In genomic region chr19:51903192-51903591, GRCh38 we compare ENCODE assay signal across 11 cellular contexts. TPM values are rescaled to one million over a fixed set of nuclear protein-coding genes. Genes with fewer than 3 reads are reported as not detected.
DNase-seq lines count a peak whose midpoint lies in the region; ATAC-seq and TF ChIP-seq lines count a peak whose summit lies in the region.
"Had no signal": no experiment of that assay in that cellular context is flagged by ENCODE, and none has a peak within 500 bp of the region (broad histone marks: within the 10 kb centered on the region; RNA-seq: fewer than 3 reads in every experiment).

No MANE protein-coding gene starts in this region.

- H3K4me1 Mint-ChIP-seq in CD4-positive, CD25-positive, alpha-beta regulatory T cell, result peaks cover 6 to 23% (median 17%) of the 10 kb centered on the region in 4 donors
- H3K4me1 Mint-ChIP-seq in endodermal cell, result peaks cover 16% of the 10 kb centered on the region
- peaks cover 5% of the 10 kb centered on the region for H3K4me1 Mint-ChIP-seq in neural progenitor cell

- TF ChIP-seq EP300 in gastroesophageal sphincter (IDR thresholded peaks at IDR 0.05), result no peak

- no peak for DNase-seq in CD4-positive, CD25-positive, alpha-beta regulatory T cell
- no peak for DNase-seq in NT2/D1 (ENCODE audit: low read depth, low spot score)
- no peak for DNase-seq in endodermal cell
- no peak for DNase-seq in neural progenitor cell (ENCODE audit: low spot score)
- no peak for DNase-seq in NCI-H524 treated with DMSO at 0.1 percent for 48 hours (lab: John Stamatoyannopoulos, UW)
- no peak for DNase-seq in glomerular visceral epithelial cell (ENCODE audit: extremely low spot score)
- no peak for DNase-seq in upper lobe of right lung
- DNase-seq: activated CD4-positive, alpha-beta T cell treated with anti-CD3 and anti-CD28 coated beads for 1 hour; stimulated activated CD4-positive, alpha-beta T cell treated with anti-CD3 and anti-CD28 coated beads, Interleukin-4, amount 100 ng/mL, for 4 hours had no signal

- H4K20me1 ChIP-seq in neural progenitor cell (ENCODE audit: low read depth), result no peaks in the 10 kb centered on the region

- peak overlapping the region in 1 of 3 donors; percentile 31 for H3K27ac Mint-ChIP-seq in CD4-positive, CD25-positive, alpha-beta regulatory T cell
- peak overlapping the region; percentile 61 for H3K27ac Mint-ChIP-seq in endodermal cell
- H3K27ac Mint-ChIP-seq in neural progenitor cell, result no peak overlapping the region

- no peak for ATAC-seq in CD4-positive, CD25-positive, alpha-beta regulatory T cell (ENCODE audit: low read depth in 2 of 2)
- ATAC-seq in gastroesophageal sphincter (no peak), upper lobe of right lung (no peak)

- peak overlapping the region; percentile 64 to 99 (median 97) for H3K4me3 Mint-ChIP-seq in CD4-positive, CD25-positive, alpha-beta regulatory T cell
- H3K4me3 Mint-ChIP-seq in endodermal cell (peak overlapping the region; percentile 98), neural progenitor cell (peak overlapping the region; percentile 100)

- H3K4me1 ChIP-seq in CD4-positive, CD25-positive, alpha-beta regulatory T cell (ENCODE audit: control insufficient read depth, insufficient read depth, low read length, poor library complexity, severe bottlenecking), result peaks cover 14% of the 10 kb centered on the region
- H3K4me1 ChIP-seq in NT2/D1 (ENCODE audit: insufficient read depth, insufficient read length), result no peaks in the 10 kb centered on the region
- peaks cover 6% of the 10 kb centered on the region for H3K4me1 ChIP-seq in endodermal cell (ENCODE audit: control insufficient read depth, insufficient read depth, low read length)
- peaks cover 7% of the 10 kb centered on the region for H3K4me1 ChIP-seq in neural progenitor cell
- H3K4me1 ChIP-seq in gastroesophageal sphincter, result peaks cover 0 to 16% (median 0%) of the 10 kb centered on the region in 3 donors
- H3K4me1 ChIP-seq in upper lobe of right lung, result peaks cover 13% of the 10 kb centered on the region

- H3K9ac ChIP-seq in NT2/D1 (ENCODE audit: insufficient read length, low read depth) (no peak overlapping the region), endodermal cell (ENCODE audit: extremely low read depth, low read length, poor library complexity, severe bottlenecking) (peak overlapping the region; percentile 98), neural progenitor cell (no peak overlapping the region)
- H3K9ac ChIP-seq: KMS-11 had no signal

- H3K79me2 ChIP-seq in neural progenitor cell (ENCODE audit: low read depth), result peaks cover 67% of the 10 kb centered on the region

- WGBS in endodermal cell (ENCODE audit: insufficient coverage in 1 of 2, insufficient read length in 1 of 2), 2 experiments, result 77 to 82% methylated on average over 3 to 8 of the region's 8 CpGs
- 51 to 67% methylated on average over 5 of the region's 8 CpGs for WGBS in gastroesophageal sphincter (ENCODE audit: low coverage in 1 of 2), 2 donors

- H3K27me3 ChIP-seq in CD4-positive, CD25-positive, alpha-beta regulatory T cell (ENCODE audit: control insufficient read depth, insufficient read depth, low read length), result no peaks in the 10 kb centered on the region
- H3K27me3 ChIP-seq in NT2/D1 (ENCODE audit: insufficient read depth, insufficient read length) (no peaks in the 10 kb centered on the region), endodermal cell (ENCODE audit: control insufficient read depth, insufficient read depth, low read length, poor library complexity, severe bottlenecking) (no peaks in the 10 kb centered on the region), neural progenitor cell (peaks cover 11% of the 10 kb centered on the region), gastroesophageal sphincter (peaks cover 22% of the 10 kb centered on the region), upper lobe of right lung (peaks cover 15% of the 10 kb centered on the region)

- peaks cover 9 to 68% (median 23%) of the 10 kb centered on the region in 7 donors for H3K9me3 Mint-ChIP-seq in CD4-positive, CD25-positive, alpha-beta regulatory T cell
- H3K9me3 Mint-ChIP-seq in endodermal cell, result peaks cover 97% of the 10 kb centered on the region
- H3K9me3 Mint-ChIP-seq in neural progenitor cell, result peaks cover 83% of the 10 kb centered on the region

- H3K36me3 ChIP-seq in CD4-positive, CD25-positive, alpha-beta regulatory T cell (ENCODE audit: control insufficient read depth, insufficient read depth, low read length), result peaks cover 38% of the 10 kb centered on the region
- H3K36me3 ChIP-seq in NT2/D1 (ENCODE audit: insufficient read depth, insufficient read length, low read length), result peaks cover 51% of the 10 kb centered on the region
- peaks cover 47% of the 10 kb centered on the region for H3K36me3 ChIP-seq in endodermal cell (ENCODE audit: control insufficient read depth, insufficient read depth, low read length)
- peaks cover 41% of the 10 kb centered on the region for H3K36me3 ChIP-seq in neural progenitor cell
- H3K36me3 ChIP-seq in gastroesophageal sphincter, result peaks cover 7 to 41% of the 10 kb centered on the region in 2 donors
- peaks cover 20% of the 10 kb centered on the region for H3K36me3 ChIP-seq in upper lobe of right lung

- H3K9me3 ChIP-seq in CD4-positive, CD25-positive, alpha-beta regulatory T cell (ENCODE audit: control insufficient read depth in 2 of 2, low read length in 2 of 2), result peaks cover 53 to 63% of the 10 kb centered on the region in 2 experiments
- H3K9me3 ChIP-seq in NT2/D1 (ENCODE audit: insufficient read depth, low read length), result peaks cover 65% of the 10 kb centered on the region
- H3K9me3 ChIP-seq in endodermal cell (ENCODE audit: control insufficient read depth, low read length), result peaks cover 86% of the 10 kb centered on the region
- H3K9me3 ChIP-seq in neural progenitor cell (ENCODE audit: low read depth), result peaks cover 27% of the 10 kb centered on the region
- peaks cover 0 to 30% (median 0%) of the 10 kb centered on the region in 3 donors for H3K9me3 ChIP-seq in gastroesophageal sphincter
- H3K9me3 ChIP-seq in upper lobe of right lung, result peaks cover 27% of the 10 kb centered on the region

- TF ChIP-seq POLR2A in gastroesophageal sphincter (IDR thresholded peaks at IDR 0.05), result no peak

- intact Hi-C loops in upper lobe of right lung (cut with DNase I), result no loop called here

- H3F3A ChIP-seq in neural progenitor cell (ENCODE audit: low read depth), result no peaks in the 10 kb centered on the region

- peak overlapping the region; percentile 26 for H3K4me3 ChIP-seq in CD4-positive, CD25-positive, alpha-beta regulatory T cell (ENCODE audit: low read depth, low read length)
- H3K4me3 ChIP-seq in NT2/D1 (ENCODE audit: insufficient read length, low read depth), result peak overlapping the region; percentile 8
- peak overlapping the region; percentile 91 for H3K4me3 ChIP-seq in endodermal cell (ENCODE audit: low read length)
- peak overlapping the region; percentile 68 for H3K4me3 ChIP-seq in neural progenitor cell
- H3K4me3 ChIP-seq in gastroesophageal sphincter, result peak overlapping the region in 1 of 2 donors; percentile 67
- H3K4me3 ChIP-seq in upper lobe of right lung, result no peak overlapping the region

- peaks cover 17% of the 10 kb centered on the region for H3K27me3 Mint-ChIP-seq in CD4-positive, CD25-positive, alpha-beta regulatory T cell
- H3K27me3 Mint-ChIP-seq in endodermal cell (ENCODE audit: insufficient read depth) (no peaks in the 10 kb centered on the region), neural progenitor cell (ENCODE audit: insufficient read depth, low read depth) (peaks cover 7% of the 10 kb centered on the region)

- H3K4me2 ChIP-seq in neural progenitor cell, result peak overlapping the region; percentile 98
- H3K4me2 ChIP-seq: KMS-11 had no signal

- TF ChIP-seq CTCF in endodermal cell (conservative IDR thresholded peaks at IDR 0.05) (no peak), neural progenitor cell (IDR thresholded peaks at IDR 0.05) (no peak), gastroesophageal sphincter (IDR thresholded peaks at IDR 0.05) (no peak), upper lobe of right lung (IDR thresholded peaks at IDR 0.05) (no peak)

- peaks cover 59% of the 10 kb centered on the region for H3K36me3 Mint-ChIP-seq in CD4-positive, CD25-positive, alpha-beta regulatory T cell
- H3K36me3 Mint-ChIP-seq in endodermal cell (ENCODE audit: low read depth), result peaks cover 65% of the 10 kb centered on the region
- peaks cover 59% of the 10 kb centered on the region for H3K36me3 Mint-ChIP-seq in neural progenitor cell

- no peak overlapping the region for H3K27ac ChIP-seq in CD4-positive, CD25-positive, alpha-beta regulatory T cell (ENCODE audit: insufficient read depth, low read length, poor library complexity, severe bottlenecking)
- H3K27ac ChIP-seq in endodermal cell (ENCODE audit: low read depth, low read length) (no peak overlapping the region), neural progenitor cell (no peak overlapping the region), gastroesophageal sphincter (peak overlapping the region in 2 of 4 donors; percentile 83 to 87), upper lobe of right lung (no peak overlapping the region)
- H3K27ac ChIP-seq: KMS-11 had no signal

- no peak overlapping the region for H2AFZ ChIP-seq in neural progenitor cell (replicated peaks)

RNA-seq across cellular contexts. Expression of gene ZNF649, which starts 1.6 kb away (rescaled TPM):
- 9.3 TPM for total RNA-seq in CD4-positive, CD25-positive, alpha-beta regulatory T cell
- polyA plus RNA-seq in CD4-positive, CD25-positive, alpha-beta regulatory T cell, result 1 to 10 TPM; 5.9 to 9.2 (median 7.8) TPM
- total RNA-seq in endodermal cell (10 to 100 TPM; 61.0 to 69.3 TPM), neural progenitor cell (ENCODE audit: low replicate concordance) (32.7 and 49.6 TPM in 2 replicates), gastroesophageal sphincter (10 to 100 TPM; 10.1 to 16.0 (median 12.9) TPM), upper lobe of right lung (11.1 TPM)
- 24.6 TPM for polyA plus RNA-seq in endodermal cell (2013, experiment 1 of 2)
- 21.7 TPM for polyA plus RNA-seq in endodermal cell (2013, experiment 2 of 2)

RNA-seq across cellular contexts. Expression of gene ZNF577, which starts 15.4 kb away (rescaled TPM):
- 6.8 TPM for total RNA-seq in CD4-positive, CD25-positive, alpha-beta regulatory T cell
- polyA plus RNA-seq in CD4-positive, CD25-positive, alpha-beta regulatory T cell, result 1 to 10 TPM; 1.6 to 4.4 (median 2.4) TPM
- total RNA-seq in endodermal cell (10 to 100 TPM; 25.8 to 31.1 TPM), neural progenitor cell (ENCODE audit: low replicate concordance) (45.1 and 47.7 TPM in 2 replicates), gastroesophageal sphincter (10 to 100 TPM in 3 of 4 donors, 1 to 10 TPM in 1; 8.1 to 31.9 (median 15.5) TPM), upper lobe of right lung (9.4 TPM)
- polyA plus RNA-seq in endodermal cell (2013, experiment 1 of 2), result 16.8 TPM
- polyA plus RNA-seq in endodermal cell (2013, experiment 2 of 2), result 14.0 TPM

RNA-seq across cellular contexts. Expression of gene ZNF613, which starts 24.1 kb away (rescaled TPM):
- total RNA-seq in CD4-positive, CD25-positive, alpha-beta regulatory T cell, result 2.4 TPM
- polyA plus RNA-seq in CD4-positive, CD25-positive, alpha-beta regulatory T cell, result 1 to 10 TPM; 3.7 to 5.8 (median 4.7) TPM
- total RNA-seq in endodermal cell, result 10 to 100 TPM; 17.5 to 22.5 TPM
- polyA plus RNA-seq in endodermal cell (2013, experiment 1 of 2), result 6.6 TPM
- polyA plus RNA-seq in endodermal cell (2013, experiment 2 of 2), result 5.7 TPM
- total RNA-seq in neural progenitor cell (ENCODE audit: low replicate concordance), result 10.4 and 11.7 TPM in 2 replicates
- 1 to 10 TPM; 4.6 to 7.7 (median 5.7) TPM for total RNA-seq in gastroesophageal sphincter
- total RNA-seq in upper lobe of right lung, result 5.8 TPM
